Comparison of ENCODE assay signal across 12 cellular contexts in the genomic region with DNA sequence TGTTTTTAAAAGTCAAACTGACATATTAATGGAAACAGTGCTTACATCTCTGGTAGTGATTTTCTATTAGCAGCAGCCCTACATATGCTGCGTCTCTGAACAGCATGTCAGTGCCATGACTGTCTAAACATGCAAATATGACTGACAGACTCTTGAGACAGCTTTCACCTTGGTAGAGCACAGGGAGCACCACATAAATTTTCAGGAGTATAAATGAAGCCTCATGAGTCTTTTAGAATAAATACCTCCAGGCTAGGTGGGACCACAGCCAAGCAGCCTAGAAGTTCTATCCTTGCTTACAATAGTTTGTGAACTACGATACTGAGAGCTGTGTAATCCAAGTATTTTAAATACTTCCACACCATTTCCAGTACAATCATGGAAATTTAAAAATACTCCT.
DNase-seq lines count a peak whose midpoint lies in the region; ATAC-seq lines count a peak whose summit lies in the region.
"Had no signal": no experiment of that assay in that cellular context is flagged by ENCODE, and none has a peak within 500 bp of the region (broad histone marks: within the 10 kb centered on the region; RNA-seq: fewer than 3 reads in every experiment).

No MANE protein-coding gene starts in this region.

- no peak overlapping the region for H3K27ac Mint-ChIP-seq in activated CD4-positive, alpha-beta T cell treated with anti-CD3 and anti-CD28 coated beads for 36 hours
- H3K27ac Mint-ChIP-seq: CD14-positive monocyte had no signal

- H3K4me3 Mint-ChIP-seq in activated CD4-positive, alpha-beta T cell treated with anti-CD3 and anti-CD28 coated beads for 36 hours: no peak overlapping the region
- H3K4me3 Mint-ChIP-seq: CD14-positive monocyte had no signal

- H3K27me3 Mint-ChIP-seq in activated CD4-positive, alpha-beta T cell treated with anti-CD3 and anti-CD28 coated beads for 36 hours: no peaks in the 10 kb centered on the region

- no peaks in the 10 kb centered on the region for H3K9me3 Mint-ChIP-seq in activated CD4-positive, alpha-beta T cell treated with anti-CD3 and anti-CD28 coated beads for 36 hours (ENCODE audit: low read depth)

- CTCF ChIA-PET in activated CD4-positive, alpha-beta T cell treated with anti-CD3 and anti-CD28 coated beads for 36 hours (lab: Charles Lee): no interaction called here

- peak; percentile 1 for DNase-seq in NCI-H345 (lab: John Stamatoyannopoulos, UW)
- no peak for DNase-seq in NCI-H345 treated with DMSO at 0.1 percent for 48 hours (lab: John Stamatoyannopoulos, UW; ENCODE audit: unreplicated experiment)
- DNase-seq in RPMI7951 (ENCODE audit: low read depth): peak; percentile 55
- peak; percentile 38 for DNase-seq in fibroblast of gingiva (ENCODE audit: low read depth)
- no peak for DNase-seq in NCI-H2227 (lab: John Stamatoyannopoulos, UW; ENCODE audit: unreplicated experiment)
- no peak for DNase-seq in central memory CD4-positive, alpha-beta T cell
- DNase-seq in activated CD4-positive, alpha-beta T cell treated with anti-CD3 and anti-CD28 coated beads for 36 hours: no peak
- DNase-seq: DMS79, NCI-H1105 treated with DMSO at 0.1 percent for 48 hours, NCI-H1694 had no signal

- peaks cover 11% of the 10 kb centered on the region for H3K36me3 Mint-ChIP-seq in activated CD4-positive, alpha-beta T cell treated with anti-CD3 and anti-CD28 coated beads for 36 hours (ENCODE audit: low read depth)
- H3K36me3 Mint-ChIP-seq: CD14-positive monocyte had no signal

- POLR2A ChIA-PET in activated CD4-positive, alpha-beta T cell treated with anti-CD3 and anti-CD28 coated beads for 36 hours (lab: Charles Lee): interaction anchor here (0.7 kb wide), 1 partner anchor 612 kb away, joined by 4 read pairs; no protein-coding TSS in a partner anchor

- intact Hi-C loops in activated CD4-positive, alpha-beta T cell treated with anti-CD3 and anti-CD28 coated beads for 36 hours (cut with DNase I, micrococcal nuclease): no loop called here

- peaks cover 20% of the 10 kb centered on the region for H3K4me1 Mint-ChIP-seq in activated CD4-positive, alpha-beta T cell treated with anti-CD3 and anti-CD28 coated beads for 36 hours

- no peak for ATAC-seq in activated CD4-positive, alpha-beta T cell treated with anti-CD3 and anti-CD28 coated beads for 36 hours
- no peak for ATAC-seq in GM21723 (IDR thresholded peaks at IDR 0.05; ENCODE audit: unreplicated experiment)

Comparison
In these comparisons a context has a peak if more than half of its experiments do, and no peak if none do; other contexts are left out.
1. DNase-seq: peak in NCI-H345 (single experiment), RPMI7951 (single experiment) and fibroblast of gingiva (single experiment); none in NCI-H345 treated with DMSO at 0.1 percent for 48 hours (single experiment), NCI-H2227 (single experiment), central memory CD4-positive, alpha-beta T cell (single experiment) and activated CD4-positive, alpha-beta T cell treated with anti-CD3 and anti-CD28 coated beads for 36 hours (single experiment).